ENCODE assay signal across 8 cellular contexts in genomic region chr5:148998174-148998797, GRCh38.
DNase-seq lines count a peak whose midpoint lies in the region; ATAC-seq and TF ChIP-seq lines count a peak whose summit lies in the region.

No MANE protein-coding gene starts in this region.

- H3K4me1 ChIP-seq in BE2C (peaks cover 11% of the 10 kb centered on the region), mesendoderm (ENCODE audit: control insufficient read depth, low read depth, low read length) (peaks cover 7% of the 10 kb centered on the region)

- H4K8ac ChIP-seq in mesendoderm (ENCODE audit: low read depth, low read length), result no peak overlapping the region

- H3K36me3 ChIP-seq in BE2C (no peaks in the 10 kb centered on the region), mesendoderm (ENCODE audit: control insufficient read depth, insufficient read depth, low read length) (no peaks in the 10 kb centered on the region)

- WGBS in mesendoderm (ENCODE audit: extremely low coverage, insufficient coverage, low lambda C conversion rate), result no CpG with 5 or more reads among the region's 6 CpGs

- H3K79me2 ChIP-seq in mesendoderm (ENCODE audit: control insufficient read depth, insufficient read depth, low read length), result no peaks in the 10 kb centered on the region

- no peak overlapping the region for H3K4ac ChIP-seq in mesendoderm (ENCODE audit: low read depth, low read length)

- ATAC-seq in HG03378 (IDR thresholded peaks at IDR 0.05; ENCODE audit: unreplicated experiment) (peak; percentile 47), HG02840 (IDR thresholded peaks at IDR 0.05; ENCODE audit: low FRiP score, unreplicated experiment) (no peak)

- H3K79me1 ChIP-seq in mesendoderm (ENCODE audit: low read length), result no peaks in the 10 kb centered on the region

- no peak overlapping the region for H3K23ac ChIP-seq in mesendoderm (ENCODE audit: low read length)

- no peaks in the 10 kb centered on the region for H3K27me3 ChIP-seq in BE2C
- no peaks in the 10 kb centered on the region for H3K27me3 ChIP-seq in mesendoderm (ENCODE audit: insufficient read depth, low read length, poor library complexity)

- H2BK120ac ChIP-seq in mesendoderm (ENCODE audit: low read depth, low read length), result no peak overlapping the region

- no peak overlapping the region for H2BK5ac ChIP-seq in mesendoderm (ENCODE audit: low read length)

- no peak overlapping the region for H4K5ac ChIP-seq in mesendoderm (ENCODE audit: low read length)

- no peaks in the 10 kb centered on the region; the same call in 1 of the 2 replicates for H3K9me3 ChIP-seq in BE2C

- H3K18ac ChIP-seq in mesendoderm (ENCODE audit: low read length), result no peak overlapping the region

- TF ChIP-seq CTCF in BE2C (IDR thresholded peaks at IDR 0.05; ENCODE audit: low read depth, low read length) (peak; percentile 72), GM12875 (IDR thresholded peaks at IDR 0.05; ENCODE audit: borderline replicate concordance, insufficient read depth, low read depth, low read length) (0 out of 2 replicates have a peak, but pooled peaks have one; percentile 30)

- DNase-seq in BE2C (peak; percentile 47), OCI-M1 (lab: John Stamatoyannopoulos, UW) (peak; percentile 63), dedifferentiated amniotic fluid mesenchymal stem cell (ENCODE audit: extremely low spot score) (peak; percentile 66), mesendoderm (peak; percentile 79), occipital lobe (lab: John Stamatoyannopoulos, UW) (no peak)

- no peak overlapping the region for H3K56ac ChIP-seq in mesendoderm (ENCODE audit: low read length)

- no peak overlapping the region for H2BK15ac ChIP-seq in mesendoderm (replicated peaks; ENCODE audit: low read depth)

- H3K27ac ChIP-seq in mesendoderm (ENCODE audit: low read depth, low read length), result no peak overlapping the region

- no peak overlapping the region for H2AK5ac ChIP-seq in mesendoderm (ENCODE audit: low read length)

- no peak overlapping the region for H3K4me2 ChIP-seq in mesendoderm (ENCODE audit: low read length)

- H3K4me3 ChIP-seq in BE2C (ENCODE audit: low read depth, low read length) (no peak overlapping the region), GM12875 (ENCODE audit: low read depth, low read length) (no peak overlapping the region), mesendoderm (ENCODE audit: low read length) (no peak overlapping the region)

- no peak overlapping the region for H3K9ac ChIP-seq in mesendoderm (ENCODE audit: low read length)
